Comparison of ENCODE assay signal across 1 cellular context in the genomic region with DNA sequence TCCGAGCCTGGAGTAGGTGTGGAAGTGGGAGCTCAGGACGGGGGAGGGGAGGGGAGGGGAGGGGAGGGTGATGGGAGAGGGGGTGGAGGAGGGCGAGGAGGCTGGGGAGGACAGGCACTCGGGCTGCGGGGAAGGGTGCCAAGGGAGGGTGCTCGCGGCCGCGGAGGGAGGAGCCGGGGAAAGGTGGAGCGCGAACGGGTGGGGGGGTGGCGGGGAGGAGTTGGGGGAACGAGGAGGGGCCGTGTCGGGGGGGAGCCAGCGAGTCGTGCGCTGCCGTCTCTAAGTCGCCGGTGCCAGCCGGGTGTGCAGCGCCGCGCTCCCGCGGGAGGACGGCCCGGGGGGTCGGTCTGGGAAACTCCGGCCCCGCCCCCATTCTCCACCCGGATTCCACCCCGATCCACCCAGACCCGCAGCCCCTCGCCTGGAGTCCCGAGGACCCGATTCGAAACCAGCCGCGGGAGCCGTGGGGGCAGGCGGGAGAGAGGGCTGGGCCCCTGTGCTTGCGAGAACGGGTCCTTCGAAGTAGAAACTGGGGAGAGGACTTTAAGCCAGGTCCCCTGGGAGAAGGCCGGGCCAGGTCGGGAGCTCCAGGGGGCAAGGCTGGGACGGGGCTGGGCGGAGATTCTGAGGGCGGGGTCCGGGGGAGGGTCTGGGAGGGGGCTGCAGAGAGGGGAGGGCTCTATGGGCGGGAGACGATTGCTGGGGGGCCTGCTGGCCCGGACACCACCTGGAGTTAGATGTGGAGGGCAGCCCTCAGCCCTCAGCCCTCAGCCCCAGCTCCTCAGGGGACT.
A peak's percentile ranks its signal among the peaks of the same experiment; 100 is the strongest.
TF ChIP-seq lines count a peak whose summit lies in the region.

A gene with protein sequence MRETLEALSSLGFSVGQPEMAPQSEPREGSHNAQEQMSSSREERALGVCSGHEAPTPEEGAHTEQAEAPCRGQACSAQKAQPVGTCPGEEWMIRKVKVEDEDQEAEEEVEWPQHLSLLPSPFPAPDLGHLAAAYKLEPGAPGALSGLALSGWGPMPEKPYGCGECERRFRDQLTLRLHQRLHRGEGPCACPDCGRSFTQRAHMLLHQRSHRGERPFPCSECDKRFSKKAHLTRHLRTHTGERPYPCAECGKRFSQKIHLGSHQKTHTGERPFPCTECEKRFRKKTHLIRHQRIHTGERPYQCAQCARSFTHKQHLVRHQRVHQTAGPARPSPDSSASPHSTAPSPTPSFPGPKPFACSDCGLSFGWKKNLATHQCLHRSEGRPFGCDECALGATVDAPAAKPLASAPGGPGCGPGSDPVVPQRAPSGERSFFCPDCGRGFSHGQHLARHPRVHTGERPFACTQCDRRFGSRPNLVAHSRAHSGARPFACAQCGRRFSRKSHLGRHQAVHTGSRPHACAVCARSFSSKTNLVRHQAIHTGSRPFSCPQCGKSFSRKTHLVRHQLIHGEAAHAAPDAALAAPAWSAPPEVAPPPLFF (minus strand): TSS at position 143 of the 791 bp plus-strand sequence. CDS start 2,556 bp downstream, outside the sequence.

TF ChIP-seq in K562, 482 proteins besides CTCF, POLR2A, EP300 and RAD21 (continued from another document):
- TF ChIP-seq, protein P1, sequence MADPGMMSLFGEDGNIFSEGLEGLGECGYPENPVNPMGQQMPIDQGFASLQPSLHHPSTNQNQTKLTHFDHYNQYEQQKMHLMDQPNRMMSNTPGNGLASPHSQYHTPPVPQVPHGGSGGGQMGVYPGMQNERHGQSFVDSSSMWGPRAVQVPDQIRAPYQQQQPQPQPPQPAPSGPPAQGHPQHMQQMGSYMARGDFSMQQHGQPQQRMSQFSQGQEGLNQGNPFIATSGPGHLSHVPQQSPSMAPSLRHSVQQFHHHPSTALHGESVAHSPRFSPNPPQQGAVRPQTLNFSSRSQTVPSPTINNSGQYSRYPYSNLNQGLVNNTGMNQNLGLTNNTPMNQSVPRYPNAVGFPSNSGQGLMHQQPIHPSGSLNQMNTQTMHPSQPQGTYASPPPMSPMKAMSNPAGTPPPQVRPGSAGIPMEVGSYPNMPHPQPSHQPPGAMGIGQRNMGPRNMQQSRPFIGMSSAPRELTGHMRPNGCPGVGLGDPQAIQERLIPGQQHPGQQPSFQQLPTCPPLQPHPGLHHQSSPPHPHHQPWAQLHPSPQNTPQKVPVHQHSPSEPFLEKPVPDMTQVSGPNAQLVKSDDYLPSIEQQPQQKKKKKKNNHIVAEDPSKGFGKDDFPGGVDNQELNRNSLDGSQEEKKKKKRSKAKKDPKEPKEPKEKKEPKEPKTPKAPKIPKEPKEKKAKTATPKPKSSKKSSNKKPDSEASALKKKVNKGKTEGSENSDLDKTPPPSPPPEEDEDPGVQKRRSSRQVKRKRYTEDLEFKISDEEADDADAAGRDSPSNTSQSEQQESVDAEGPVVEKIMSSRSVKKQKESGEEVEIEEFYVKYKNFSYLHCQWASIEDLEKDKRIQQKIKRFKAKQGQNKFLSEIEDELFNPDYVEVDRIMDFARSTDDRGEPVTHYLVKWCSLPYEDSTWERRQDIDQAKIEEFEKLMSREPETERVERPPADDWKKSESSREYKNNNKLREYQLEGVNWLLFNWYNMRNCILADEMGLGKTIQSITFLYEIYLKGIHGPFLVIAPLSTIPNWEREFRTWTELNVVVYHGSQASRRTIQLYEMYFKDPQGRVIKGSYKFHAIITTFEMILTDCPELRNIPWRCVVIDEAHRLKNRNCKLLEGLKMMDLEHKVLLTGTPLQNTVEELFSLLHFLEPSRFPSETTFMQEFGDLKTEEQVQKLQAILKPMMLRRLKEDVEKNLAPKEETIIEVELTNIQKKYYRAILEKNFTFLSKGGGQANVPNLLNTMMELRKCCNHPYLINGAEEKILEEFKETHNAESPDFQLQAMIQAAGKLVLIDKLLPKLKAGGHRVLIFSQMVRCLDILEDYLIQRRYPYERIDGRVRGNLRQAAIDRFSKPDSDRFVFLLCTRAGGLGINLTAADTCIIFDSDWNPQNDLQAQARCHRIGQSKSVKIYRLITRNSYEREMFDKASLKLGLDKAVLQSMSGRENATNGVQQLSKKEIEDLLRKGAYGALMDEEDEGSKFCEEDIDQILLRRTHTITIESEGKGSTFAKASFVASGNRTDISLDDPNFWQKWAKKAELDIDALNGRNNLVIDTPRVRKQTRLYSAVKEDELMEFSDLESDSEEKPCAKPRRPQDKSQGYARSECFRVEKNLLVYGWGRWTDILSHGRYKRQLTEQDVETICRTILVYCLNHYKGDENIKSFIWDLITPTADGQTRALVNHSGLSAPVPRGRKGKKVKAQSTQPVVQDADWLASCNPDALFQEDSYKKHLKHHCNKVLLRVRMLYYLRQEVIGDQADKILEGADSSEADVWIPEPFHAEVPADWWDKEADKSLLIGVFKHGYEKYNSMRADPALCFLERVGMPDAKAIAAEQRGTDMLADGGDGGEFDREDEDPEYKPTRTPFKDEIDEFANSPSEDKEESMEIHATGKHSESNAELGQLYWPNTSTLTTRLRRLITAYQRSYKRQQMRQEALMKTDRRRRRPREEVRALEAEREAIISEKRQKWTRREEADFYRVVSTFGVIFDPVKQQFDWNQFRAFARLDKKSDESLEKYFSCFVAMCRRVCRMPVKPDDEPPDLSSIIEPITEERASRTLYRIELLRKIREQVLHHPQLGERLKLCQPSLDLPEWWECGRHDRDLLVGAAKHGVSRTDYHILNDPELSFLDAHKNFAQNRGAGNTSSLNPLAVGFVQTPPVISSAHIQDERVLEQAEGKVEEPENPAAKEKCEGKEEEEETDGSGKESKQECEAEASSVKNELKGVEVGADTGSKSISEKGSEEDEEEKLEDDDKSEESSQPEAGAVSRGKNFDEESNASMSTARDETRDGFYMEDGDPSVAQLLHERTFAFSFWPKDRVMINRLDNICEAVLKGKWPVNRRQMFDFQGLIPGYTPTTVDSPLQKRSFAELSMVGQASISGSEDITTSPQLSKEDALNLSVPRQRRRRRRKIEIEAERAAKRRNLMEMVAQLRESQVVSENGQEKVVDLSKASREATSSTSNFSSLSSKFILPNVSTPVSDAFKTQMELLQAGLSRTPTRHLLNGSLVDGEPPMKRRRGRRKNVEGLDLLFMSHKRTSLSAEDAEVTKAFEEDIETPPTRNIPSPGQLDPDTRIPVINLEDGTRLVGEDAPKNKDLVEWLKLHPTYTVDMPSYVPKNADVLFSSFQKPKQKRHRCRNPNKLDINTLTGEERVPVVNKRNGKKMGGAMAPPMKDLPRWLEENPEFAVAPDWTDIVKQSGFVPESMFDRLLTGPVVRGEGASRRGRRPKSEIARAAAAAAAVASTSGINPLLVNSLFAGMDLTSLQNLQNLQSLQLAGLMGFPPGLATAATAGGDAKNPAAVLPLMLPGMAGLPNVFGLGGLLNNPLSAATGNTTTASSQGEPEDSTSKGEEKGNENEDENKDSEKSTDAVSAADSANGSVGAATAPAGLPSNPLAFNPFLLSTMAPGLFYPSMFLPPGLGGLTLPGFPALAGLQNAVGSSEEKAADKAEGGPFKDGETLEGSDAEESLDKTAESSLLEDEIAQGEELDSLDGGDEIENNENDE (IDR thresholded peaks at IDR 0.05; ENCODE audit: low read depth, low read length), result no peak
- TF ChIP-seq, protein P2, sequence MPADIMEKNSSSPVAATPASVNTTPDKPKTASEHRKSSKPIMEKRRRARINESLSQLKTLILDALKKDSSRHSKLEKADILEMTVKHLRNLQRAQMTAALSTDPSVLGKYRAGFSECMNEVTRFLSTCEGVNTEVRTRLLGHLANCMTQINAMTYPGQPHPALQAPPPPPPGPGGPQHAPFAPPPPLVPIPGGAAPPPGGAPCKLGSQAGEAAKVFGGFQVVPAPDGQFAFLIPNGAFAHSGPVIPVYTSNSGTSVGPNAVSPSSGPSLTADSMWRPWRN (IDR thresholded peaks at IDR 0.05; ENCODE audit: low read depth), result no peak
- no peak for TF ChIP-seq NFRKB (IDR thresholded peaks at IDR 0.05; ENCODE audit: low read depth)
- no peak for TF ChIP-seq KAT7 (CRISPR knock-in tag; IDR thresholded peaks at IDR 0.05; ENCODE audit: borderline replicate concordance)
- TF ChIP-seq CREB1 (IDR thresholded peaks at IDR 0.05), result no peak
- no peak for TF ChIP-seq CREB1 (CRISPR knock-in tag; IDR thresholded peaks at IDR 0.05)
- TF ChIP-seq ZNF41 (CRISPR knock-in tag; conservative IDR thresholded peaks at IDR 0.05), result no peak
- peak; percentile 34 for TF ChIP-seq RBBP5 (IDR thresholded peaks at IDR 0.05; ENCODE audit: borderline replicate concordance, insufficient read depth, low read length, poor library complexity, severe bottlenecking)
- TF ChIP-seq HSF4 (CRISPR knock-in tag; IDR thresholded peaks at IDR 0.05; ENCODE audit: borderline replicate concordance), result no peak
- TF ChIP-seq RBM22 (IDR thresholded peaks at IDR 0.05; ENCODE audit: low read depth, low read length, poor library complexity, severe bottlenecking), result no peak
- TF ChIP-seq FIP1L1 (IDR thresholded peaks at IDR 0.05; ENCODE audit: low read depth, low read length, poor library complexity, severe bottlenecking), result no peak
- TF ChIP-seq HIVEP1 (CRISPR knock-in tag; IDR thresholded peaks at IDR 0.05), result no peak
- TF ChIP-seq NCOA1 (IDR thresholded peaks at IDR 0.05; ENCODE audit: low read depth), result no peak
- TF ChIP-seq, protein P3, sequence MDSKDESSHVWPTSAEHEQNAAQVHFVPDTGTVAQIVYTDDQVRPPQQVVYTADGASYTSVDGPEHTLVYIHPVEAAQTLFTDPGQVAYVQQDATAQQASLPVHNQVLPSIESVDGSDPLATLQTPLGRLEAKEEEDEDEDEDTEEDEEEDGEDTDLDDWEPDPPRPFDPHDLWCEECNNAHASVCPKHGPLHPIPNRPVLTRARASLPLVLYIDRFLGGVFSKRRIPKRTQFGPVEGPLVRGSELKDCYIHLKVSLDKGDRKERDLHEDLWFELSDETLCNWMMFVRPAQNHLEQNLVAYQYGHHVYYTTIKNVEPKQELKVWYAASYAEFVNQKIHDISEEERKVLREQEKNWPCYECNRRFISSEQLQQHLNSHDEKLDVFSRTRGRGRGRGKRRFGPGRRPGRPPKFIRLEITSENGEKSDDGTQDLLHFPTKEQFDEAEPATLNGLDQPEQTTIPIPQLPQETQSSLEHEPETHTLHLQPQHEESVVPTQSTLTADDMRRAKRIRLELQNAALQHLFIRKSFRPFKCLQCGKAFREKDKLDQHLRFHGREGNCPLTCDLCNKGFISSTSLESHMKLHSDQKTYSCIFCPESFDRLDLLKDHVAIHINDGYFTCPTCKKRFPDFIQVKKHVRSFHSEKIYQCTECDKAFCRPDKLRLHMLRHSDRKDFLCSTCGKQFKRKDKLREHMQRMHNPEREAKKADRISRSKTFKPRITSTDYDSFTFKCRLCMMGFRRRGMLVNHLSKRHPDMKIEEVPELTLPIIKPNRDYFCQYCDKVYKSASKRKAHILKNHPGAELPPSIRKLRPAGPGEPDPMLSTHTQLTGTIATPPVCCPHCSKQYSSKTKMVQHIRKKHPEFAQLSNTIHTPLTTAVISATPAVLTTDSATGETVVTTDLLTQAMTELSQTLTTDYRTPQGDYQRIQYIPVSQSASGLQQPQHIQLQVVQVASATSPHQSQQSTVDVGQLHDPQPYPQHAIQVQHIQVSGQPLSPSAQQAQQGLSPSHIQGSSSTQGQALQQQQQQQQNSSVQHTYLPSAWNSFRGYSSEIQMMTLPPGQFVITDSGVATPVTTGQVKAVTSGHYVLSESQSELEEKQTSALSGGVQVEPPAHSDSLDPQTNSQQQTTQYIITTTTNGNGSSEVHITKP (IDR thresholded peaks at IDR 0.05; ENCODE audit: partially characterized antibody), result peak; percentile 45
- no peak for TF ChIP-seq CBX8 (IDR thresholded peaks at IDR 0.05; ENCODE audit: borderline replicate concordance, extremely low read depth, low read depth, low read length, poor library complexity, severe bottlenecking)
- TF ChIP-seq RBFOX2 (IDR thresholded peaks at IDR 0.05; ENCODE audit: low read depth, low read length), result peak; percentile 35; the same call in 1 of the 2 replicates
- TF ChIP-seq, protein P4, sequence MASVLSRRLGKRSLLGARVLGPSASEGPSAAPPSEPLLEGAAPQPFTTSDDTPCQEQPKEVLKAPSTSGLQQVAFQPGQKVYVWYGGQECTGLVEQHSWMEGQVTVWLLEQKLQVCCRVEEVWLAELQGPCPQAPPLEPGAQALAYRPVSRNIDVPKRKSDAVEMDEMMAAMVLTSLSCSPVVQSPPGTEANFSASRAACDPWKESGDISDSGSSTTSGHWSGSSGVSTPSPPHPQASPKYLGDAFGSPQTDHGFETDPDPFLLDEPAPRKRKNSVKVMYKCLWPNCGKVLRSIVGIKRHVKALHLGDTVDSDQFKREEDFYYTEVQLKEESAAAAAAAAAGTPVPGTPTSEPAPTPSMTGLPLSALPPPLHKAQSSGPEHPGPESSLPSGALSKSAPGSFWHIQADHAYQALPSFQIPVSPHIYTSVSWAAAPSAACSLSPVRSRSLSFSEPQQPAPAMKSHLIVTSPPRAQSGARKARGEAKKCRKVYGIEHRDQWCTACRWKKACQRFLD (CRISPR knock-in tag; IDR thresholded peaks at IDR 0.05), result peak; percentile 64; the same call in 1 of the 2 replicates
- TF ChIP-seq, protein P5, sequence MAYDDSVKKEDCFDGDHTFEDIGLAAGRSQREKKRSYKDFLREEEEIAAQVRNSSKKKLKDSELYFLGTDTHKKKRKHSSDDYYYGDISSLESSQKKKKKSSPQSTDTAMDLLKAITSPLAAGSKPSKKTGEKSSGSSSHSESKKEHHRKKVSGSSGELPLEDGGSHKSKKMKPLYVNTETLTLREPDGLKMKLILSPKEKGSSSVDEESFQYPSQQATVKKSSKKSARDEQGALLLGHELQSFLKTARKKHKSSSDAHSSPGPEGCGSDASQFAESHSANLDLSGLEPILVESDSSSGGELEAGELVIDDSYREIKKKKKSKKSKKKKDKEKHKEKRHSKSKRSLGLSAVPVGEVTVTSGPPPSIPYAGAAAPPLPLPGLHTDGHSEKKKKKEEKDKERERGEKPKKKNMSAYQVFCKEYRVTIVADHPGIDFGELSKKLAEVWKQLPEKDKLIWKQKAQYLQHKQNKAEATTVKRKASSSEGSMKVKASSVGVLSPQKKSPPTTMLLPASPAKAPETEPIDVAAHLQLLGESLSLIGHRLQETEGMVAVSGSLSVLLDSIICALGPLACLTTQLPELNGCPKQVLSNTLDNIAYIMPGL (CRISPR knock-in tag; IDR thresholded peaks at IDR 0.05), result no peak
- TF ChIP-seq ZNF263 (CRISPR knock-in tag; IDR thresholded peaks at IDR 0.05; ENCODE audit: borderline replicate concordance), result peak; percentile 93
- no peak for TF ChIP-seq ETV1 (tag; conservative IDR thresholded peaks at IDR 0.05; ENCODE audit: low read depth)
- TF ChIP-seq, protein P6, sequence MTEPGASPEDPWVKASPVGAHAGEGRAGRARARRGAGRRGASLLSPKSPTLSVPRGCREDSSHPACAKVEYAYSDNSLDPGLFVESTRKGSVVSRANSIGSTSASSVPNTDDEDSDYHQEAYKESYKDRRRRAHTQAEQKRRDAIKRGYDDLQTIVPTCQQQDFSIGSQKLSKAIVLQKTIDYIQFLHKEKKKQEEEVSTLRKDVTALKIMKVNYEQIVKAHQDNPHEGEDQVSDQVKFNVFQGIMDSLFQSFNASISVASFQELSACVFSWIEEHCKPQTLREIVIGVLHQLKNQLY (CRISPR knock-in tag; conservative IDR thresholded peaks at IDR 0.05), result no peak
- TF ChIP-seq CBX3 (IDR thresholded peaks at IDR 0.05; ENCODE audit: borderline replicate concordance in 1 of 2, low read length in 2 of 2), result no peak
- no peak for TF ChIP-seq TAF9B (IDR thresholded peaks at IDR 0.05; ENCODE audit: partially characterized antibody)
- no peak for TF ChIP-seq ARID2 (IDR thresholded peaks at IDR 0.05)
- no peak for TF ChIP-seq NFE2 (IDR thresholded peaks at IDR 0.05; ENCODE audit: low read depth)
- TF ChIP-seq OTX1 (CRISPR knock-in tag; IDR thresholded peaks at IDR 0.05), result no peak
- no peak for TF ChIP-seq HNRNPH1 (optimal IDR thresholded peaks at IDR 0.05; ENCODE audit: low read depth, low read length)
- TF ChIP-seq RBM25 (IDR thresholded peaks at IDR 0.05; ENCODE audit: low read depth, low read length, severe bottlenecking), result no peak
